ENCODE assay signal across 16 cellular contexts in genomic region chr2:127862228-127862627, GRCh38. TPM values are rescaled to one million over a fixed set of nuclear protein-coding genes. Genes with fewer than 3 reads are reported as not detected.
DNase-seq lines count a peak whose midpoint lies in the region; ATAC-seq and TF ChIP-seq lines count a peak whose summit lies in the region.
"Had no signal": no experiment of that assay in that cellular context is flagged by ENCODE, and none has a peak within 500 bp of the region (broad histone marks: within the 10 kb centered on the region; RNA-seq: fewer than 3 reads in every experiment).

No MANE protein-coding gene starts in this region.

- peaks cover 25% of the 10 kb centered on the region for H3K4me1 ChIP-seq in cardiac muscle cell (ENCODE audit: low read depth)
- peaks cover 5% of the 10 kb centered on the region for H3K4me1 ChIP-seq in effector memory CD4-positive, alpha-beta T cell (ENCODE audit: control insufficient read depth, insufficient read depth, low read length, poor library complexity, severe bottlenecking)
- H3K4me1 ChIP-seq: HAP-1 had no signal

- ATAC-seq in left ventricle myocardium superior = no peak

- no peaks in the 10 kb centered on the region for H3K9me3 ChIP-seq in cardiac muscle cell (ENCODE audit: low read depth)
- no peaks in the 10 kb centered on the region for H3K9me3 ChIP-seq in SK-N-MC (ENCODE audit: low read depth, low read length)
- H3K9me3 ChIP-seq in effector memory CD4-positive, alpha-beta T cell (ENCODE audit: control insufficient read depth, low read length) = no peaks in the 10 kb centered on the region
- H3K9me3 ChIP-seq: BLaER1 treated with 17β-estradiol and CSF1 and Interleukin-3, amounts not matched to agents 10 nM and 100 nM; HAP-1 had no signal

- H3K27me3 ChIP-seq in cardiac muscle cell = no peaks in the 10 kb centered on the region
- no peaks in the 10 kb centered on the region for H3K27me3 ChIP-seq in effector memory CD4-positive, alpha-beta T cell (replicated peaks; ENCODE audit: control insufficient read depth, insufficient read depth, low read length, poor library complexity, severe bottlenecking)
- H3K27me3 ChIP-seq: BLaER1 treated with 17β-estradiol and CSF1 and Interleukin-3, amounts not matched to agents 10 nM and 100 nM had no signal

- DNase-seq in cardiac muscle cell (ENCODE audit: low read depth in 1 of 2, low spot score in 1 of 2) (no peak), left ventricle myocardium superior (no peak), SK-N-MC (ENCODE audit: low read depth, low spot score) (no peak), mesenteric fat pad (ENCODE audit: low spot score) (peak; percentile 68), CD1c-positive myeloid dendritic cell (ENCODE audit: extremely low spot score) (no peak), SKM-1 treated with dmso at 0.1 percent for 144 hours (lab: John Stamatoyannopoulos, UW; ENCODE audit: unreplicated experiment) (no peak)
- no peak for DNase-seq in effector memory CD4-positive, alpha-beta T cell
- DNase-seq: 8988T; Calu3; CD4-positive, alpha-beta T cell; DMS 273 treated with DMSO at 0.1 percent for 48 hours; GM23248; KBM-7 had no signal

- H3K4me3 ChIP-seq in cardiac muscle cell = no peak overlapping the region
- H3K4me3 ChIP-seq in SK-N-MC = no peak overlapping the region
- H3K4me3 ChIP-seq in effector memory CD4-positive, alpha-beta T cell (ENCODE audit: insufficient read depth, low read depth, low read length, poor library complexity, severe bottlenecking) = no peak overlapping the region
- H3K4me3 ChIP-seq: BLaER1 treated with 17β-estradiol and CSF1 and Interleukin-3, amounts not matched to agents 10 nM and 100 nM; GM23248; HAP-1 had no signal

- peaks cover 18% of the 10 kb centered on the region for H3K36me3 ChIP-seq in cardiac muscle cell
- H3K36me3 ChIP-seq in SK-N-MC (ENCODE audit: insufficient read depth, low read length) = peaks cover 40% of the 10 kb centered on the region
- peaks cover 38% of the 10 kb centered on the region for H3K36me3 ChIP-seq in effector memory CD4-positive, alpha-beta T cell (ENCODE audit: control insufficient read depth, insufficient read depth, low read length)

- H3K9ac ChIP-seq in SK-N-MC (ENCODE audit: insufficient read length) = no peak overlapping the region
- H3K9ac ChIP-seq: BLaER1 treated with 17β-estradiol and CSF1 and Interleukin-3, amounts not matched to agents 10 nM and 100 nM; GM23248 had no signal

- no peak for TF ChIP-seq CTCF in cardiac muscle cell (IDR thresholded peaks at IDR 0.05; ENCODE audit: low read depth, low read length)

- H3K27ac ChIP-seq in cardiac muscle cell (peak overlapping the region; percentile 14), SK-N-MC (peak overlapping the region; percentile 5; the same call in 1 of the 2 replicates)
- H3K27ac ChIP-seq in effector memory CD4-positive, alpha-beta T cell (ENCODE audit: insufficient read depth, low read length, poor library complexity, severe bottlenecking) = no peak overlapping the region
- H3K27ac ChIP-seq: BLaER1 treated with 17β-estradiol and CSF1 and Interleukin-3, amounts not matched to agents 10 nM and 100 nM; GM23248; HL-60 had no signal

- intact Hi-C loops in left ventricle myocardium superior (cut with micrococcal nuclease) = no loop called here

RNA-seq across cellular contexts. Expression of gene POLR2D, which starts 4.3 kb away (rescaled TPM):
- 14.4 and 16.0 TPM in 2 replicates for total RNA-seq in cardiac muscle cell
- polyA plus RNA-seq in cardiac muscle cell = 26.1 and 44.2 TPM in 2 replicates
- total RNA-seq in left ventricle myocardium superior = 24.8 TPM
- 26.4 TPM for total RNA-seq in mesenteric fat pad

RNA-seq across cellular contexts. Expression of gene AMMECR1L, which starts 23.5 kb away (rescaled TPM):
- 7.9 and 10.3 TPM in 2 replicates for total RNA-seq in cardiac muscle cell
- 6.6 and 8.2 TPM in 2 replicates for polyA plus RNA-seq in cardiac muscle cell
- 9.8 TPM for total RNA-seq in left ventricle myocardium superior
- 22.0 TPM for total RNA-seq in mesenteric fat pad

RNA-seq across cellular contexts. Expression of gene WDR33, which starts 51.3 kb away (rescaled TPM):
- total RNA-seq in cardiac muscle cell (28.2 and 40.3 TPM in 2 replicates), left ventricle myocardium superior (45.2 TPM), mesenteric fat pad (53.7 TPM)
- polyA plus RNA-seq in cardiac muscle cell = 44.4 and 53.7 TPM in 2 replicates
